Comparison of ENCODE assay signal across 9 cellular contexts in the genomic region with DNA sequence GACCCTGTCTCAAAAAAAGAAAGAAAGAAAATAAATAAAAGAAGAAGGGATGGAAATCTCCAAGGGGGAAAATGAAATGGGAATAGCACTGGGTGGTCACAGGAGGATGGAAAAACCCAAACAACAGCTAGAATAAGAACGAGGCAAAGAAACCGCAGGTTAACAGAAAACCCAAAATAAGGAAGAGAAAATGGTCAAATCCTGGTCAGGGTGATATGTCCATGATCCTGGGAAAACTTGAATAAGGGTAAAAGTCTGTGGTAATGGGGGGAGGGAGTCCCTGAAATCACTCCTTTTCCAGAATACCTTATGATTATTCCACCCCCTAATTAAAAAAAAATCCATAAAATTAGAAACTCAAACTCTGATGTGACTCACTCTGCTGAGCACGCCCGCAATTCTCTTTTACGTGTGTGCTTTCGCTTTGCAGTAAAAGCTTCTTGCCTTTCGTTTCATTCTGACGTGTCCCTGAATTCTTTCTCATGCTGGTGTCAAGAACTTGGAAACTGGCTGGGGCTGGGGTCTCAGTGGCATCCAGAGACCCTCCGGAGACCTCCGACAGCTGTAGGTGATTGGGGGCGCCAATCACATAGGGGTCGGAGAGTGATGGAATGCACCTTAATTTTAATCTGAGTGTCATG. TPM values are rescaled to one million over a fixed set of nuclear protein-coding genes. Genes with fewer than 3 reads are reported as not detected.
DNase-seq lines count a peak whose midpoint lies in the region; ATAC-seq, FAIRE-seq and TF ChIP-seq lines count a peak whose summit lies in the region.
"Had no signal": no experiment of that assay in that cellular context is flagged by ENCODE, and none has a peak within 500 bp of the region (broad histone marks: within the 10 kb centered on the region; RNA-seq: fewer than 3 reads in every experiment).

No MANE protein-coding gene starts in this region.

- no peak for DNase-seq in activated T-cell treated with anti-CD3 and anti-CD28 coated beads, Interleukin-2, amount 50 U/mL, for 24 hours
- no peak for DNase-seq in activated T-cell treated with anti-CD3 and anti-CD28 coated beads, Interleukin-2, amount 50 U/mL, for 1 hour
- DNase-seq in Peyer's patch: no peak
- peak; percentile 56 for DNase-seq in small intestine
- no peak for DNase-seq in tibial artery
- no peak for DNase-seq in HPDE6-E6E7 (ENCODE audit: extremely low spot score)
- DNase-seq: NCI-H146 had no signal

- H3K27ac ChIP-seq in Peyer's patch (no peak overlapping the region), small intestine (ENCODE audit: low read depth in 1 of 2, low read length in 1 of 2) (no peak overlapping the region), tibial artery (no peak overlapping the region)

- H3K27me3 ChIP-seq in Peyer's patch: no peaks in the 10 kb centered on the region
- no peaks in the 10 kb centered on the region for H3K27me3 ChIP-seq in small intestine (ENCODE audit: control insufficient read depth in 2 of 2, insufficient read depth in 2 of 2, low read length in 2 of 2)
- no peaks in the 10 kb centered on the region for H3K27me3 ChIP-seq in tibial artery

- H3K4me3 Mint-ChIP-seq in activated T-cell treated with anti-CD3 and anti-CD28 coated beads, Interleukin-2, amount 50 U/mL, for 24 hours: no peak overlapping the region

- H3K36me3 Mint-ChIP-seq in activated T-cell treated with anti-CD3 and anti-CD28 coated beads, Interleukin-2, amount 50 U/mL, for 24 hours (ENCODE audit: low read depth): peaks cover 6% of the 10 kb centered on the region

- peak overlapping the region; percentile 87 for H3K27ac Mint-ChIP-seq in activated T-cell treated with anti-CD3 and anti-CD28 coated beads, Interleukin-2, amount 50 U/mL, for 24 hours

- H3K4me1 Mint-ChIP-seq in activated T-cell treated with anti-CD3 and anti-CD28 coated beads, Interleukin-2, amount 50 U/mL, for 24 hours (ENCODE audit: low read depth): peaks cover 15% of the 10 kb centered on the region

- H3K9me3 Mint-ChIP-seq in activated T-cell treated with anti-CD3 and anti-CD28 coated beads, Interleukin-2, amount 50 U/mL, for 24 hours: peaks cover 4% of the 10 kb centered on the region

- no peak for FAIRE-seq in small intestine (lab: Jason Lieb, UNC)

- WGBS in small intestine, 3 donors: 48 to 76% (median 48%) methylated on average over 12 of the region's 12 CpGs

- H3K4me3 ChIP-seq in Peyer's patch (peak overlapping the region; percentile 3 to 33 (median 6)), small intestine (ENCODE audit: low read depth in 1 of 2, low read length in 2 of 2) (peak overlapping the region in 1 of 2 donors; percentile 17), tibial artery (no peak overlapping the region)

- TF ChIP-seq CTCF in Peyer's patch (IDR thresholded peaks at IDR 0.05) (no peak), tibial artery (IDR thresholded peaks at IDR 0.05) (no peak)

- peaks cover 3% of the 10 kb centered on the region for H3K27me3 Mint-ChIP-seq in activated T-cell treated with anti-CD3 and anti-CD28 coated beads, Interleukin-2, amount 50 U/mL, for 24 hours

- ATAC-seq in HG02973 (IDR thresholded peaks at IDR 0.05; ENCODE audit: unreplicated experiment) (peak; percentile 56), GM21447 (IDR thresholded peaks at IDR 0.05; ENCODE audit: unreplicated experiment) (no peak)

- H3K9me3 ChIP-seq in Peyer's patch (no peaks in the 10 kb centered on the region), small intestine (ENCODE audit: control insufficient read depth, low read depth) (no peaks in the 10 kb centered on the region), tibial artery (no peaks in the 10 kb centered on the region)

- no peaks in the 10 kb centered on the region for H3K36me3 ChIP-seq in Peyer's patch
- H3K36me3 ChIP-seq in small intestine (ENCODE audit: control insufficient read depth in 2 of 2, insufficient read depth in 2 of 2, low read length in 2 of 2): no peaks in the 10 kb centered on the region
- no peaks in the 10 kb centered on the region for H3K36me3 ChIP-seq in tibial artery

- H3K4me1 ChIP-seq in Peyer's patch (no peaks in the 10 kb centered on the region), small intestine (ENCODE audit: control insufficient read depth in 2 of 2, insufficient read depth in 1 of 2, low read depth in 1 of 2, low read length in 1 of 2) (peaks cover 0 to 2% of the 10 kb centered on the region in 2 donors), tibial artery (peaks cover 0 to 7% (median 4%) of the 10 kb centered on the region in 4 donors)

- intact Hi-C loops in tibial artery (cut with DNase I; ENCODE audit: low total_unique reads): loop anchor here (10.0 kb wide), 1 partner anchor 444 kb away; no protein-coding TSS in a partner anchor

- no peak for TF ChIP-seq POLR2A in Peyer's patch (IDR thresholded peaks at IDR 0.05)

RNA-seq across cellular contexts. Expression of a gene that starts 4.3 kb away (rescaled TPM):
- total RNA-seq in Peyer's patch: 10 to 100 TPM; 27.1 to 43.2 (median 35.8) TPM
- 10 to 100 TPM; 30.1 to 59.3 (median 37.0) TPM for polyA plus RNA-seq in small intestine

RNA-seq across cellular contexts. Expression of a gene that starts 49.6 kb away (rescaled TPM):
- total RNA-seq in Peyer's patch: 10 to 100 TPM; 15.7 to 69.1 (median 62.2) TPM
- 10 to 100 TPM; 39.1 to 63.0 (median 56.4) TPM for polyA plus RNA-seq in small intestine

Comparison
In these comparisons a context has a peak if more than half of its experiments do, and no peak if none do; other contexts are left out.
1. H3K4me3 ChIP-seq: peak in Peyer's patch (4 of 4); none in tibial artery (0 of 2).